In the genomic region with DNA sequence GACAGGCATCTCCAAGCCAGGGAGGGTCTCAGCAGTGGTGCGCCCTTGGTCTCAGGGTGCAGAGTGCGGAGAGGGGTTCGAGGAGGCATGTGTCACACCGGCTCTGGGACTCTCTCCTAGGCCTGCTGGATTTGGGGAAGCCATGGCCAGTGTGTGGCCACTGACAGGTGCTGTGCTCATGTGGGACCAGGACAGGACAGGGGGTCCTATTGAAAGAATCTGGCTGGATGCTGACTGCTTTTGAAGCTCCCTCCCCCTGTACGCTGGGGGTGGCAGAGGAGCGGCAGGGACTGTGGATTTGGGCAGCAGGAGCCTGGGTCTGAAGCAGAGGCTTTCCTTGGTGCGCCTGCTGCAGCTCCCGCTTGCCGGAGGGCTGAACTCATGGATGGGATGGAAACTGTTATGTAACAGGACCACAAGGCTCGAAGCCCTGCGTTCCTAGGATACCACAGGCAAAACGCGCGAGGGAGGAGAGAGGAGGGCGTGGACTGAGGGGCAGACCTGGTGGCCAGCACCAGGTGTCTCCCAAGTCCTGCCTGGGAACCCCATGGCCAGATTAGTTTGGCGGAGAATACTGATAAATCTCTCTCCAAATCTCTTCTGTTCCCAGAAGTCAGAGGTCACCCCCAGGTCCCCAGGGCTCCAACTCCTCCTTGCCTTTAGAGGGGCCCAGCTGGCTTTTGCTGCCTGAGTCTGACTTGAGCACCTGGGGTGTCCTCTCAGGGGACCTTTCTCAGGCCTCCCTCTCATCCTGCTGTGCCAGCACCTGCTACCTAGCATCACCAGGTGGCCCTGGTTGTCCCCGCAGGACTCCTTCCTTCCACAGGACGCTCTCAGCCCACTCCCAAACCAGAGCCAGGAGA, we compare ENCODE assay signal across 9 cellular contexts. TPM values are rescaled to one million over a fixed set of nuclear protein-coding genes. Genes with fewer than 3 reads are reported as not detected.
DNase-seq lines count a peak whose midpoint lies in the region; ATAC-seq, FAIRE-seq and TF ChIP-seq lines count a peak whose summit lies in the region.
"Had no signal": no experiment of that assay in that cellular context is flagged by ENCODE, and none has a peak within 500 bp of the region (broad histone marks: within the 10 kb centered on the region; RNA-seq: fewer than 3 reads in every experiment).

No MANE protein-coding gene starts in this region.

- TF ChIP-seq POLR2A in gastrocnemius medialis (IDR thresholded peaks at IDR 0.05) (no peak), GM12892 (IDR thresholded peaks at IDR 0.05; ENCODE audit: low read depth, low read length) (no peak)

- H3K9me3 ChIP-seq in WERI-Rb-1 (ENCODE audit: severe bottlenecking) (no peaks in the 10 kb centered on the region), gastrocnemius medialis (no peaks in the 10 kb centered on the region)

- in situ Hi-C loops in gastrocnemius medialis (cut with MboI; ENCODE audit: low sequenced_read_pairs in 4 of 4) = no loop called here

- H3K27ac ChIP-seq in WERI-Rb-1 (peak overlapping the region; percentile 62), gastrocnemius medialis (peak overlapping the region; percentile 76 to 86 (median 82))
- H3K27ac ChIP-seq: epithelial cell of prostate had no signal

- peak; percentile 54 to 59 for ATAC-seq in left cardiac atrium
- peak; percentile 18 to 22 for ATAC-seq in gastrocnemius medialis
- no peak for ATAC-seq in GM19455 (IDR thresholded peaks at IDR 0.05; ENCODE audit: unreplicated experiment)
- ATAC-seq in GM21825 (IDR thresholded peaks at IDR 0.05; ENCODE audit: unreplicated experiment) = no peak

- intact Hi-C loops in left cardiac atrium (cut with DNase I) (loop anchor here in 1 of 2 donors (10.0 kb wide), 1 partner anchor 63 kb away; a partner anchor contains a TSS), gastrocnemius medialis (cut with DNase I; ENCODE audit: low total_unique reads) (loop anchor here (5.0 kb wide), 3 partner anchors 41 to 346 kb away; a partner anchor contains a TSS)

- peaks cover 26 to 46% of the 10 kb centered on the region in 2 donors for H3K4me1 ChIP-seq in gastrocnemius medialis

- peak overlapping the region; percentile 43 for H3K4me3 ChIP-seq in WERI-Rb-1 (ENCODE audit: low read depth, low read length)
- H3K4me3 ChIP-seq in gastrocnemius medialis = peak overlapping the region; percentile 37 to 51 (median 44)

- no peak for FAIRE-seq in GM12892 (lab: Jason Lieb, UNC)

- no peaks in the 10 kb centered on the region for H3K36me3 ChIP-seq in WERI-Rb-1
- no peaks in the 10 kb centered on the region for H3K36me3 ChIP-seq in gastrocnemius medialis

- TF ChIP-seq CTCF in WERI-Rb-1 (IDR thresholded peaks at IDR 0.05; ENCODE audit: low read depth, low read length) = peak; percentile 24; the same call in 1 of the 2 replicates
- no peak for TF ChIP-seq CTCF in gastrocnemius medialis (IDR thresholded peaks at IDR 0.05 in 4 of 5, conservative IDR thresholded peaks at IDR 0.05 in 1 of 5)

- H3K27me3 ChIP-seq in WERI-Rb-1 (ENCODE audit: insufficient read depth, low read depth, severe bottlenecking) = no peaks in the 10 kb centered on the region
- no peaks in the 10 kb centered on the region for H3K27me3 ChIP-seq in gastrocnemius medialis

- DNase-seq in GM04504 (ENCODE audit: low read depth) (peak; percentile 36), WERI-Rb-1 (peak; percentile 53), left cardiac atrium (peak; percentile 46), gastrocnemius medialis (peak in 1 of 2 donors; percentile 48), GM12892 (ENCODE audit: insufficient read length) (no peak), T-helper 2 cell (no peak)

RNA-seq across cellular contexts. Expression of a gene that starts 13.8 kb away (rescaled TPM):
- total RNA-seq in left cardiac atrium = 10 to 100 TPM; 14.0 to 24.5 TPM
- 10 to 100 TPM; 15.6 to 39.8 (median 19.5) TPM for total RNA-seq in gastrocnemius medialis
- 1.8 TPM for polyA plus RNA-seq in GM12892 (2012; ENCODE audit: missing spikeins)

Comparison
In these comparisons a context has a peak if more than half of its experiments do, and no peak if none do; other contexts are left out.
1. DNase-seq: peak in GM04504 (single experiment), WERI-Rb-1 (single experiment) and left cardiac atrium (single experiment); none in GM12892 (single experiment) and T-helper 2 cell (0 of 5).
2. ATAC-seq: peak in left cardiac atrium (2 of 2) and gastrocnemius medialis (2 of 2); none in GM19455 (single experiment) and GM21825 (single experiment).